In genomic region chr11:115760921-115761320, GRCh38 we compare ENCODE assay signal across 23 cellular contexts.
DNase-seq lines count a peak whose midpoint lies in the region; ATAC-seq and TF ChIP-seq lines count a peak whose summit lies in the region.
"Had no signal": no experiment of that assay in that cellular context is flagged by ENCODE, and none has a peak within 500 bp of the region (broad histone marks: within the 10 kb centered on the region; RNA-seq: fewer than 3 reads in every experiment).

No MANE protein-coding gene starts in this region.

- 76 to 86% methylated on average over 5 of the region's 5 CpGs for WGBS in endodermal cell (ENCODE audit: insufficient coverage in 1 of 2, insufficient read length in 1 of 2), 2 experiments
- WGBS in testis, 2 donors, result 46 to 64% methylated on average over 4 to 5 of the region's 5 CpGs

- ATAC-seq in natural killer cell, result no peak
- ATAC-seq in stimulated activated memory B cell treated with anti-CD40 and anti-IgM and Interleukin-4, amounts not matched to agents 10 μg/mL and 1 μg/mL and 100 μg/mL, for 72 hours, result no peak
- ATAC-seq: activated CD8-positive, alpha-beta memory T cell treated with anti-CD3 and anti-CD28 coated beads, Interleukin-2, amount 10 ng/mL, durations not matched to agents 7 days and 5 days; activated naive CD4-positive, alpha-beta T cell treated with anti-CD3 and anti-CD28 coated beads, Interleukin-2, amount 50 U/mL, for 72 hours had no signal

- DNase-seq in T-helper 2 cell treated with Interferon-gamma antibody and Interleukin-4, amounts not matched to agents 5 μg/mL and 100 μg/mL, for 36 hours (ENCODE audit: low spot score), result no peak
- DNase-seq in T-helper 2 cell, result no peak
- no peak for DNase-seq in endodermal cell
- DNase-seq in natural killer cell, result no peak
- DNase-seq in testis, result peak; percentile 44
- no peak for DNase-seq in G401 (ENCODE audit: low spot score)
- no peak for DNase-seq in NCI-H1694 (lab: John Stamatoyannopoulos, UW)
- DNase-seq: activated CD4-positive, alpha-beta T cell treated with anti-CD3 and anti-CD28 coated beads for 4 hours; activated CD8-positive, alpha-beta memory T cell treated with anti-CD3 and anti-CD28 coated beads, Interleukin-2, amount 10 ng/mL, durations not matched to agents 7 days and 5 days; BE2C; NCI-H1048; NCI-H1930; SJCRH30; spleen; stimulated activated CD4-positive, alpha-beta T cell treated with anti-CD3 and anti-CD28 coated beads, Interleukin-4, amount 100 ng/mL, for 4 hours; T-cell had no signal

- H3K4me1 Mint-ChIP-seq in T-helper 2 cell treated with Interferon-gamma antibody and Interleukin-4, amounts not matched to agents 5 μg/mL and 100 μg/mL, for 36 hours (ENCODE audit: low read depth), result no peaks in the 10 kb centered on the region
- H3K4me1 Mint-ChIP-seq in endodermal cell (no peaks in the 10 kb centered on the region), natural killer cell (peaks cover 0 to 7% of the 10 kb centered on the region in 2 donors)
- H3K4me1 Mint-ChIP-seq in stimulated activated memory B cell treated with anti-CD40 and anti-IgM and Interleukin-4, amounts not matched to agents 10 μg/mL and 1 μg/mL and 100 μg/mL, for 72 hours, result no peaks in the 10 kb centered on the region
- H3K4me1 Mint-ChIP-seq: activated CD8-positive, alpha-beta memory T cell treated with anti-CD3 and anti-CD28 coated beads, Interleukin-2, amount 10 ng/mL, durations not matched to agents 7 days and 5 days; central memory CD8-positive, alpha-beta T cell; T-cell had no signal

- H3K4me1 ChIP-seq in endodermal cell (ENCODE audit: control insufficient read depth, insufficient read depth, low read length) (no peaks in the 10 kb centered on the region), testis (peaks cover 13% of the 10 kb centered on the region)
- H3K4me1 ChIP-seq: BE2C, SJCRH30 had no signal

- peak overlapping the region; percentile 17 for H3K4me3 Mint-ChIP-seq in T-helper 2 cell treated with Interferon-gamma antibody and Interleukin-4, amounts not matched to agents 5 μg/mL and 100 μg/mL, for 36 hours
- H3K4me3 Mint-ChIP-seq in endodermal cell (peak overlapping the region; percentile 60), natural killer cell (peak overlapping the region; percentile 70)
- no peak overlapping the region for H3K4me3 Mint-ChIP-seq in stimulated activated memory B cell treated with anti-CD40 and anti-IgM and Interleukin-4, amounts not matched to agents 10 μg/mL and 1 μg/mL and 100 μg/mL, for 72 hours
- H3K4me3 Mint-ChIP-seq: activated CD8-positive, alpha-beta memory T cell treated with anti-CD3 and anti-CD28 coated beads, Interleukin-2, amount 10 ng/mL, durations not matched to agents 7 days and 5 days; central memory CD8-positive, alpha-beta T cell; stimulated activated naive CD8-positive, alpha-beta T cell treated with anti-CD3 and anti-CD28 coated beads, Interleukin-15, Interleukin-2, amounts not matched to agents 100 ng/mL and 50 ng/mL, for 24 hours had no signal

- H3K9me3 Mint-ChIP-seq in T-helper 2 cell treated with Interferon-gamma antibody and Interleukin-4, amounts not matched to agents 5 μg/mL and 100 μg/mL, for 36 hours, result no peaks in the 10 kb centered on the region
- no peaks in the 10 kb centered on the region for H3K9me3 Mint-ChIP-seq in endodermal cell
- H3K9me3 Mint-ChIP-seq in natural killer cell, result no peaks in the 10 kb centered on the region
- no peaks in the 10 kb centered on the region for H3K9me3 Mint-ChIP-seq in stimulated activated memory B cell treated with anti-CD40 and anti-IgM and Interleukin-4, amounts not matched to agents 10 μg/mL and 1 μg/mL and 100 μg/mL, for 72 hours
- H3K9me3 Mint-ChIP-seq: activated naive CD4-positive, alpha-beta T cell treated with anti-CD3 and anti-CD28 coated beads, Interleukin-2, amount 50 U/mL, for 72 hours; central memory CD8-positive, alpha-beta T cell; stimulated activated naive CD8-positive, alpha-beta T cell treated with anti-CD3 and anti-CD28 coated beads, Interleukin-15, Interleukin-2, amounts not matched to agents 100 ng/mL and 50 ng/mL, for 24 hours; T-cell had no signal

- no peak overlapping the region for H3K27ac Mint-ChIP-seq in T-helper 2 cell treated with Interferon-gamma antibody and Interleukin-4, amounts not matched to agents 5 μg/mL and 100 μg/mL, for 36 hours
- H3K27ac Mint-ChIP-seq in endodermal cell (no peak overlapping the region), natural killer cell (no peak overlapping the region)
- H3K27ac Mint-ChIP-seq in stimulated activated memory B cell treated with anti-CD40 and anti-IgM and Interleukin-4, amounts not matched to agents 10 μg/mL and 1 μg/mL and 100 μg/mL, for 72 hours, result no peak overlapping the region
- H3K27ac Mint-ChIP-seq: activated CD8-positive, alpha-beta memory T cell treated with anti-CD3 and anti-CD28 coated beads, Interleukin-2, amount 10 ng/mL, durations not matched to agents 7 days and 5 days; activated naive CD4-positive, alpha-beta T cell treated with anti-CD3 and anti-CD28 coated beads, Interleukin-2, amount 50 U/mL, for 72 hours; stimulated activated naive CD8-positive, alpha-beta T cell treated with anti-CD3 and anti-CD28 coated beads, Interleukin-15, Interleukin-2, amounts not matched to agents 100 ng/mL and 50 ng/mL, for 24 hours; T-cell had no signal

- H3K36me3 Mint-ChIP-seq in T-helper 2 cell treated with Interferon-gamma antibody and Interleukin-4, amounts not matched to agents 5 μg/mL and 100 μg/mL, for 36 hours (ENCODE audit: low read depth), result no peaks in the 10 kb centered on the region
- H3K36me3 Mint-ChIP-seq in endodermal cell (ENCODE audit: low read depth) (no peaks in the 10 kb centered on the region), natural killer cell (no peaks in the 10 kb centered on the region)
- no peaks in the 10 kb centered on the region for H3K36me3 Mint-ChIP-seq in stimulated activated memory B cell treated with anti-CD40 and anti-IgM and Interleukin-4, amounts not matched to agents 10 μg/mL and 1 μg/mL and 100 μg/mL, for 72 hours
- H3K36me3 Mint-ChIP-seq: activated CD8-positive, alpha-beta memory T cell treated with anti-CD3 and anti-CD28 coated beads, Interleukin-2, amount 10 ng/mL, durations not matched to agents 7 days and 5 days; T-cell had no signal

- TF ChIP-seq CTCF in endodermal cell (conservative IDR thresholded peaks at IDR 0.05) (no peak), natural killer cell (IDR thresholded peaks at IDR 0.05) (no peak), testis (IDR thresholded peaks at IDR 0.05) (no peak)

- H3K27ac ChIP-seq in endodermal cell (ENCODE audit: low read depth, low read length) (peak overlapping the region; percentile 44), testis (no peak overlapping the region)
- H3K27ac ChIP-seq: neutrophil, SJCRH30 had no signal

- H3K36me3 ChIP-seq in endodermal cell (ENCODE audit: control insufficient read depth, insufficient read depth, low read length), result no peaks in the 10 kb centered on the region
- H3K36me3 ChIP-seq in testis (ENCODE audit: low read depth, missing control alignments), result no peaks in the 10 kb centered on the region
- H3K36me3 ChIP-seq: BE2C, gastroesophageal sphincter, neutrophil, SJCRH30, spleen, tibial nerve had no signal

- intact Hi-C loops in natural killer cell (cut with micrococcal nuclease) (no loop called here), testis (cut with DNase I; ENCODE audit: low total_unique reads) (no loop called here)

- H3K4me3 ChIP-seq in endodermal cell (ENCODE audit: low read length) (no peak overlapping the region), testis (no peak overlapping the region)
- H3K4me3 ChIP-seq: SJCRH30 had no signal

- peaks cover 28% of the 10 kb centered on the region for H3K27me3 Mint-ChIP-seq in T-helper 2 cell treated with Interferon-gamma antibody and Interleukin-4, amounts not matched to agents 5 μg/mL and 100 μg/mL, for 36 hours (ENCODE audit: low read depth)
- H3K27me3 Mint-ChIP-seq in endodermal cell (ENCODE audit: insufficient read depth) (peaks cover 65% of the 10 kb centered on the region), natural killer cell (ENCODE audit: low read depth in 2 of 2) (peaks cover 22 to 33% of the 10 kb centered on the region in 2 donors)
- H3K27me3 Mint-ChIP-seq in stimulated activated memory B cell treated with anti-CD40 and anti-IgM and Interleukin-4, amounts not matched to agents 10 μg/mL and 1 μg/mL and 100 μg/mL, for 72 hours, result peaks cover 40% of the 10 kb centered on the region

- H3K9me3 ChIP-seq in endodermal cell (ENCODE audit: control insufficient read depth, low read length) (no peaks in the 10 kb centered on the region), testis (no peaks in the 10 kb centered on the region)
- H3K9me3 ChIP-seq: BE2C, gastroesophageal sphincter, neutrophil, SJCRH30, spleen, tibial nerve had no signal

- H3K27me3 ChIP-seq in endodermal cell (ENCODE audit: control insufficient read depth, insufficient read depth, low read length, poor library complexity, severe bottlenecking), result peaks cover 90% of the 10 kb centered on the region
- no peaks in the 10 kb centered on the region for H3K27me3 ChIP-seq in testis
- H3K27me3 ChIP-seq: BE2C, gastroesophageal sphincter, SJCRH30, tibial nerve had no signal

- H3K9ac ChIP-seq in endodermal cell (ENCODE audit: extremely low read depth, low read length, poor library complexity, severe bottlenecking), result no peak overlapping the region

- in situ Hi-C loops in G401 (cut with HindIII; ENCODE audit: low sequenced_read_pairs), result no loop called here

- TF ChIP-seq POLR2A in testis (IDR thresholded peaks at IDR 0.05), result no peak
